ENCODE assay signal across 22 cellular contexts in the genomic region with DNA sequence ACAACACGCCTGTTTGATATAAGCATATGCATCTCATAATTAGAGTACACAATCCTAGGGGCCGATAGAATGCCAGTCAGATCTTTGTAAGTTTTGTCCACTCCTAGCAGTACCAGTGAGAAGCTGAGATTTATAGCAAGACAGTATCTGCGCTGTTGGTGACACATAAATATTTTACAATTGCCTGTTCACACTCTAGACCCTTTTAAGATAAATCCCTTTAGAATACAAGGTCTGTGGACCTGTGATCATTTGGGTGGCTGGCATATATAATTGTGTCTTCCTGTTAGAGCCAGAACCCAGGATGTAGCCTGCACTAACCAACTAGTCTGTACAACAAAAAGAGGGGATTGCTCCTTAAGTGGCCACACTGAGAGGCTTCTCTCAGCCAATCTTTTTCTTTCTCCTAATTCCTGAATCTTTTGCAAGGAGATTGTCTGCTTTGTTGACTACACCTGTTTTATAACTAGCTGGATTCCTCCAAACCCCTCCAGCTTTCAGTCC.
DNase-seq lines count a peak whose midpoint lies in the region; ATAC-seq, FAIRE-seq and TF ChIP-seq lines count a peak whose summit lies in the region.
"Had no signal": no experiment of that assay in that cellular context is flagged by ENCODE, and none has a peak within 500 bp of the region (broad histone marks: within the 10 kb centered on the region; RNA-seq: fewer than 3 reads in every experiment).

No MANE protein-coding gene starts in this region.

- RAD21 ChIA-PET in HCT116 (lab: Charles Lee; ENCODE audit: low non-redundant PET in 1 of 2, low total read pairs in 2 of 2, uncharacterized antibody in 2 of 2, unreplicated experiment in 2 of 2) = interaction anchor here (1.3 to 2.9 kb wide), 3 partner anchors 16 to 118 kb away, joined by 3 to 7 read pairs (median 6); no protein-coding TSS in a partner anchor

- no peak overlapping the region for H3K23ac ChIP-seq in neuronal stem cell (ENCODE audit: low read depth, low read length, poor library complexity)

- intact Hi-C loops in HCT116 (cut with micrococcal nuclease) = loop anchor here (5.0 to 10.0 kb wide), 2 partner anchors 70 to 978 kb away; no protein-coding TSS in a partner anchor

- DNase-seq in A549 (ENCODE audit: low read depth in 1 of 2, low spot score in 1 of 2) (no peak), HCT116 (ENCODE audit: low read depth, low spot score) (no peak), dermis blood vessel endothelial cell (peak; percentile 21), neuronal stem cell (ENCODE audit: low spot score) (no peak), CD1c-positive myeloid dendritic cell (ENCODE audit: extremely low spot score) (no peak)
- DNase-seq: activated CD4-positive, alpha-beta T cell treated with anti-CD3 and anti-CD28 coated beads for 4 hours; CD8-positive, alpha-beta T cell; central memory CD4-positive, alpha-beta T cell; DMS53; glutamatergic neuron; immature natural killer cell; mammary epithelial cell; naive thymus-derived CD4-positive, alpha-beta T cell; NCI-H1048; NCI-H510A treated with DMSO at 0.1 percent for 48 hours; stimulated activated CD4-positive, alpha-beta T cell treated with anti-CD3 and anti-CD28 coated beads, Interleukin-4, amount 100 ng/mL, for 1 hour; stimulated activated naive CD8-positive, alpha-beta T cell treated with anti-CD3 and anti-CD28 coated beads, Interleukin-15, amount 100 ng/mL, for 72 hours had no signal

- H2AK5ac ChIP-seq in neuronal stem cell (ENCODE audit: low read depth, low read length) = no peak overlapping the region

- H2BK12ac ChIP-seq in neuronal stem cell (ENCODE audit: low read length) = no peak overlapping the region

- TF ChIP-seq POLR2A in A549 (IDR thresholded peaks at IDR 0.05; ENCODE audit: low read length) (no peak), HCT116 (IDR thresholded peaks at IDR 0.05; ENCODE audit: borderline replicate concordance, extremely low read depth, insufficient read depth, insufficient read length) (no peak)

- WGBS in A549 (ENCODE audit: missing lambda C conversion rate) = 88% methylated on average over 3 of the region's 3 CpGs
- no CpG with 5 or more reads among the region's 3 CpGs for WGBS in neuronal stem cell (ENCODE audit: extremely low coverage in 2 of 2, insufficient read length in 2 of 2, insufficient replicate concordance in 1 of 2), 2 donors

- no TSS peak for BruUV-seq in HCT116 (replicated peaks; lab: Mats Ljungman, UMichigan)

- CTCF ChIA-PET in A549 (lab: Yijun Ruan, JAX) (interaction anchor here (0.6 to 2.1 kb wide), 5 partner anchors 14 to 120 kb away, joined by 3 to 11 read pairs (median 4); no protein-coding TSS in a partner anchor), HCT116 (lab: Charles Lee) (interaction anchor here (1.2 to 3.3 kb wide), 2 partner anchors 16 to 119 kb away, joined by 3 to 41 read pairs; no protein-coding TSS in a partner anchor)

- H3K9me3 ChIP-seq in A549 (no peaks in the 10 kb centered on the region), HCT116 (ENCODE audit: control insufficient read depth in 1 of 2, insufficient read depth in 1 of 2, low read depth in 1 of 2, low read length in 2 of 2) (no peaks in the 10 kb centered on the region), neuronal stem cell (replicated peaks in 1 of 2; ENCODE audit: control insufficient read depth in 2 of 2, insufficient read depth in 1 of 2, low read depth in 1 of 2, low read length in 2 of 2) (no peaks in the 10 kb centered on the region)

- no peaks in the 10 kb centered on the region for H3K79me1 ChIP-seq in neuronal stem cell (ENCODE audit: low read depth, low read length)

- H3K14ac ChIP-seq in neuronal stem cell (ENCODE audit: low read length) = no peak overlapping the region

- H3K18ac ChIP-seq in neuronal stem cell (ENCODE audit: low read length) = no peak overlapping the region

- no peak overlapping the region for H3K4ac ChIP-seq in neuronal stem cell (ENCODE audit: low read length)

- peaks cover 57% of the 10 kb centered on the region for H3K4me1 ChIP-seq in A549
- peaks cover 91 to 97% of the 10 kb centered on the region in 2 experiments for H3K4me1 ChIP-seq in HCT116 (ENCODE audit: control insufficient read depth in 1 of 2, insufficient read depth in 2 of 2, low read length in 2 of 2)
- peaks cover 17 to 23% of the 10 kb centered on the region in 2 donors for H3K4me1 ChIP-seq in neuronal stem cell (ENCODE audit: control insufficient read depth in 2 of 2, insufficient read depth in 1 of 2, low read depth in 1 of 2, low read length in 2 of 2)

- peak overlapping the region; percentile 38 to 50; a peak in 4 of 6 replicates for H3K27ac ChIP-seq in A549
- peak overlapping the region; percentile 96 for H3K27ac ChIP-seq in HCT116 (ENCODE audit: low read depth, low read length)
- H3K27ac ChIP-seq in neuronal stem cell (replicated peaks; ENCODE audit: low read length) = peak overlapping the region; percentile 35
- H3K27ac ChIP-seq: KMS-11 had no signal

- TF ChIP-seq EP300 in A549 (IDR thresholded peaks at IDR 0.05) = no peak

- H2AFZ ChIP-seq in HCT116 (ENCODE audit: low read depth, low read length, poor library complexity, severe bottlenecking) (no peak overlapping the region), neuronal stem cell (ENCODE audit: low read length) (no peak overlapping the region)

- no peak overlapping the region for H2BK15ac ChIP-seq in neuronal stem cell (ENCODE audit: low read length)

- H3K36me3 ChIP-seq in HCT116 (ENCODE audit: control insufficient read depth in 1 of 2, insufficient read depth in 2 of 2, low read length in 2 of 2) (no peaks in the 10 kb centered on the region), neuronal stem cell (replicated peaks in 1 of 2; ENCODE audit: control insufficient read depth in 2 of 2, insufficient read depth in 2 of 2, low read length in 2 of 2) (no peaks in the 10 kb centered on the region)

- no peak for TF ChIP-seq CTCF in A549 (IDR thresholded peaks at IDR 0.05)
- TF ChIP-seq CTCF in HCT116 (IDR thresholded peaks at IDR 0.05 in 2 of 3, conservative IDR thresholded peaks at IDR 0.05 in 1 of 3; ENCODE audit: borderline replicate concordance in 1 of 3, insufficient read depth in 1 of 3, low read depth in 2 of 3, low read length in 2 of 3) = no peak

- no peaks in the 10 kb centered on the region for H3K9me2 ChIP-seq in HCT116 (ENCODE audit: insufficient read depth)

- H2BK5ac ChIP-seq in neuronal stem cell (ENCODE audit: low read length) = no peak overlapping the region

- H2BK120ac ChIP-seq in neuronal stem cell (ENCODE audit: low read depth, low read length) = no peak overlapping the region

- no peaks in the 10 kb centered on the region for H3K27me3 ChIP-seq in HCT116 (ENCODE audit: insufficient read depth, low read length)
- H3K27me3 ChIP-seq in neuronal stem cell (ENCODE audit: control insufficient read depth in 3 of 3, insufficient read depth in 3 of 3, low read depth in 1 of 3, low read length in 3 of 3) = no peaks in the 10 kb centered on the region

- no peaks in the 10 kb centered on the region for H3K79me2 ChIP-seq in HCT116 (ENCODE audit: insufficient read depth, low read length)

- H3K9ac ChIP-seq in HCT116 (ENCODE audit: low read length) = peak overlapping the region; percentile 50
- no peak overlapping the region for H3K9ac ChIP-seq in neuronal stem cell (ENCODE audit: low read depth, low read length, poor library complexity)
- H3K9ac ChIP-seq: KMS-11 had no signal

- H4K8ac ChIP-seq in neuronal stem cell (ENCODE audit: low read depth, low read length) = no peak overlapping the region

- ATAC-seq in A549 (no peak), HCT116 (no peak), GM19467 (IDR thresholded peaks at IDR 0.05; ENCODE audit: unreplicated experiment) (no peak), GM18519 (IDR thresholded peaks at IDR 0.05; ENCODE audit: low FRiP score, unreplicated experiment) (no peak), HG03354 (IDR thresholded peaks at IDR 0.05; ENCODE audit: poor library complexity, severe bottlenecking, unreplicated experiment) (no peak)
- ATAC-seq: CD8-positive, alpha-beta T cell; naive thymus-derived CD4-positive, alpha-beta T cell; stimulated activated naive CD8-positive, alpha-beta T cell treated with anti-CD3 and anti-CD28 coated beads, Interleukin-15, amount 100 ng/mL, for 72 hours had no signal

- H3K4me3 ChIP-seq in A549 = no peak overlapping the region
- no peak overlapping the region for H3K4me3 ChIP-seq in HCT116 (replicated peaks in 1 of 2; ENCODE audit: low read depth in 1 of 2, low read length in 2 of 2)
- no peak overlapping the region for H3K4me3 ChIP-seq in neuronal stem cell (ENCODE audit: low read length in 2 of 2)

- H4K20me1 ChIP-seq in HCT116 (ENCODE audit: insufficient read depth) = no peaks in the 10 kb centered on the region

- H4K91ac ChIP-seq in neuronal stem cell (ENCODE audit: low read depth, low read length, poor library complexity) = no peak overlapping the region

- TF ChIP-seq RAD21 in A549 (conservative IDR thresholded peaks at IDR 0.05 in 1 of 2, IDR thresholded peaks at IDR 0.05 in 1 of 2) (no peak), HCT116 (IDR thresholded peaks at IDR 0.05; ENCODE audit: low read depth) (no peak)

- no peak for FAIRE-seq in A549 (lab: Jason Lieb, UNC)
- FAIRE-seq: urothelium cell line had no signal

- POLR2A ChIA-PET in A549 (lab: Yijun Ruan, JAX) (interaction anchor here (1.0 kb wide), 1 partner anchor 135 kb away, joined by 3 read pairs; a partner anchor contains a TSS), HCT116 (lab: Charles Lee) (interaction anchor here (0.9 to 3.1 kb wide), 11 partner anchors 8 to 96 kb away, joined by 3 to 17 read pairs (median 3); no protein-coding TSS in a partner anchor)

- no peak overlapping the region; the same call in 2 of the 3 replicates for H3K4me2 ChIP-seq in A549
- H3K4me2 ChIP-seq in HCT116 (ENCODE audit: low read length) = peak overlapping the region; percentile 60
- no peak overlapping the region for H3K4me2 ChIP-seq in neuronal stem cell (ENCODE audit: insufficient read depth, low read length, poor library complexity, severe bottlenecking)
- H3K4me2 ChIP-seq: KMS-11 had no signal

TF ChIP-seq in A549, 52 proteins besides CTCF, POLR2A, EP300 and RAD21 (continues in another document):
- TF ChIP-seq ZFP36 (IDR thresholded peaks at IDR 0.05; ENCODE audit: borderline replicate concordance, partially characterized antibody) (no peak), NFE2L2 (conservative IDR thresholded peaks at IDR 0.05; ENCODE audit: low read length) (no peak), HOXA7 (CRISPR knock-in tag; IDR thresholded peaks at IDR 0.05) (no peak), CEBPB (IDR thresholded peaks at IDR 0.05) (no peak), CHD2 (IDR thresholded peaks at IDR 0.05; ENCODE audit: low read length, partially characterized antibody) (no peak), MAZ (IDR thresholded peaks at IDR 0.05; ENCODE audit: borderline replicate concordance, low read depth, low read length) (no peak)

TF ChIP-seq in HCT116, 20 proteins besides CTCF, POLR2A, EP300 and RAD21:
- TF ChIP-seq JUND (IDR thresholded peaks at IDR 0.05) (no peak), ELF1 (IDR thresholded peaks at IDR 0.05; ENCODE audit: borderline replicate concordance, low read depth) (no peak), SIN3A (IDR thresholded peaks at IDR 0.05; ENCODE audit: low read depth) (0 out of 2 replicates have a peak, but pooled peaks have one; percentile 32)

Comparison
In these comparisons a context has a peak if more than half of its experiments do, and no peak if none do; other contexts are left out.
1. H3K27ac ChIP-seq: peak in every context shown above with its lines; median percentile 96 in HCT116; 44 in A549; 35 in neuronal stem cell.